ENCODE assay signal across 2 cellular contexts in genomic region chr7:106425017-106425719, GRCh38.
TF ChIP-seq lines count a peak whose summit lies in the region.

No MANE protein-coding gene starts in this region.

TF ChIP-seq in A549, 52 proteins besides CTCF, POLR2A, EP300 and RAD21 (continued from another document and continues in another):
- TF ChIP-seq MAX (IDR thresholded peaks at IDR 0.05) (peak; percentile 69), HOXB5 (CRISPR knock-in tag; IDR thresholded peaks at IDR 0.05) (peak; percentile 96), NFE2L2 (conservative IDR thresholded peaks at IDR 0.05; ENCODE audit: low read length) (no peak), MAZ (IDR thresholded peaks at IDR 0.05; ENCODE audit: borderline replicate concordance, low read depth, low read length) (no peak), HOXB13 (CRISPR knock-in tag; IDR thresholded peaks at IDR 0.05; ENCODE audit: low read depth) (peak; percentile 66; the same call in 1 of the 2 replicates), REST (IDR thresholded peaks at IDR 0.05) (no peak), CBX2 (IDR thresholded peaks at IDR 0.05; ENCODE audit: borderline replicate concordance, low read depth) (no peak), ZFP36 (IDR thresholded peaks at IDR 0.05; ENCODE audit: borderline replicate concordance, partially characterized antibody) (no peak), JUN (IDR thresholded peaks at IDR 0.05) (peak in 1 of 2 experiments; percentile 84; a peak in 4 of 5 replicates), HMGXB4 (CRISPR knock-in tag; IDR thresholded peaks at IDR 0.05; ENCODE audit: borderline replicate concordance) (no peak), E2F6 (IDR thresholded peaks at IDR 0.05; ENCODE audit: borderline replicate concordance, low read depth) (0 out of 2 replicates have a peak, but pooled peaks have one; percentile 20), ZC3H11A (IDR thresholded peaks at IDR 0.05) (no peak), CHD4 (IDR thresholded peaks at IDR 0.05; ENCODE audit: borderline replicate concordance) (no peak), NPAS2 (CRISPR knock-in tag; IDR thresholded peaks at IDR 0.05; ENCODE audit: borderline replicate concordance) (no peak), FOSL2 (IDR thresholded peaks at IDR 0.05) (peak; percentile 32; the same call in 1 of the 2 replicates), FOSL2 (CRISPR knock-in tag; IDR thresholded peaks at IDR 0.05) (peak; percentile 73), RFX5 (IDR thresholded peaks at IDR 0.05) (no peak), POLR2AphosphoS2 (conservative IDR thresholded peaks at IDR 0.05; ENCODE audit: low read length) (no peak), MAFK (IDR thresholded peaks at IDR 0.05; ENCODE audit: partially characterized antibody) (no peak), RNF2 (IDR thresholded peaks at IDR 0.05; ENCODE audit: borderline replicate concordance, low read depth) (no peak), ELK1 (IDR thresholded peaks at IDR 0.05; ENCODE audit: low read depth, low read length) (no peak), HDAC2 (IDR thresholded peaks at IDR 0.05) (no peak), HES2 (IDR thresholded peaks at IDR 0.05) (peak; percentile 66; the same call in 1 of the 2 replicates), FOSB (CRISPR knock-in tag; IDR thresholded peaks at IDR 0.05) (no peak), JUNB (IDR thresholded peaks at IDR 0.05) (peak; percentile 67)

TF ChIP-seq in WTC11, 78 proteins besides CTCF, POLR2A, EP300 and RAD21 (continued from another document):
- no peak for TF ChIP-seq AFF4 (CRISPR knock-in tag; IDR thresholded peaks at IDR 0.05; ENCODE audit: borderline replicate concordance)
- TF ChIP-seq CREM (CRISPR knock-in tag; IDR thresholded peaks at IDR 0.05), result no peak
- TF ChIP-seq ZMAT4 (CRISPR knock-in tag; IDR thresholded peaks at IDR 0.05), result no peak
- TF ChIP-seq ZNF416 (CRISPR knock-in tag; IDR thresholded peaks at IDR 0.05), result no peak
